In genomic region chr9:5449521-5450359, GRCh38 we compare ENCODE assay signal across 8 cellular contexts.
DNase-seq lines count a peak whose midpoint lies in the region; ATAC-seq and TF ChIP-seq lines count a peak whose summit lies in the region.

No MANE protein-coding gene starts in this region.

- H3K36me3 ChIP-seq in KMS-11 (ENCODE audit: insufficient read depth) (no peaks in the 10 kb centered on the region), muscle layer of colon (ENCODE audit: insufficient read depth, low read length) (no peaks in the 10 kb centered on the region)

- no peak for ATAC-seq in central memory CD8-positive, alpha-beta T cell (replicated peaks; ENCODE audit: extremely low read depth, poor library complexity, severe bottlenecking)
- ATAC-seq in HG03521 (IDR thresholded peaks at IDR 0.05; ENCODE audit: unreplicated experiment), result no peak

- peak overlapping the region; percentile 96 for H2AFZ ChIP-seq in KMS-11 (ENCODE audit: low read depth)

- no peaks in the 10 kb centered on the region for H3K27me3 Mint-ChIP-seq in central memory CD8-positive, alpha-beta T cell

- DNase-seq in AG10803 (ENCODE audit: low read depth), result no peak
- no peak for DNase-seq in central memory CD8-positive, alpha-beta T cell (ENCODE audit: low spot score in 2 of 2)
- no peak for DNase-seq in NCI-H1694 (lab: John Stamatoyannopoulos, UW)
- DNase-seq in NOMO-1 treated with DMSO at 0.1 percent for 48 hours (lab: John Stamatoyannopoulos, UW; ENCODE audit: unreplicated experiment), result no peak
- no peak for DNase-seq in DMS153 treated with DMSO at 0.1 percent for 48 hours (lab: John Stamatoyannopoulos, UW; ENCODE audit: unreplicated experiment)

- no peaks in the 10 kb centered on the region for H3K9me3 ChIP-seq in muscle layer of colon (ENCODE audit: low read length)

- H3K36me3 Mint-ChIP-seq in central memory CD8-positive, alpha-beta T cell (ENCODE audit: insufficient read depth), result peaks cover 7% of the 10 kb centered on the region

- no peak for TF ChIP-seq CTCF in AG10803 (conservative IDR thresholded peaks at IDR 0.05; ENCODE audit: low read length)
- TF ChIP-seq CTCF in KMS-11 (conservative IDR thresholded peaks at IDR 0.05; ENCODE audit: low read depth, low read length), result no peak

- peak overlapping the region; percentile 79 for H3K4me3 ChIP-seq in AG10803 (ENCODE audit: low read length)
- no peak overlapping the region for H3K4me3 ChIP-seq in KMS-11 (IDR thresholded peaks at IDR 0.05; ENCODE audit: insufficient read depth, low read depth, low read length)
- peak overlapping the region; percentile 78 to 83 for H3K4me3 ChIP-seq in muscle layer of colon (ENCODE audit: low read depth in 1 of 2, low read length in 2 of 2)

- H3K27me3 ChIP-seq in KMS-11 (ENCODE audit: insufficient read depth, low read depth) (no peaks in the 10 kb centered on the region), muscle layer of colon (ENCODE audit: control insufficient read depth in 1 of 2, insufficient read depth in 2 of 2, low read length in 2 of 2) (no peaks in the 10 kb centered on the region)

- H3K4me1 ChIP-seq in KMS-11 (ENCODE audit: low read depth, poor library complexity, severe bottlenecking) (peaks cover 17% of the 10 kb centered on the region), muscle layer of colon (ENCODE audit: insufficient read depth, low read length) (no peaks in the 10 kb centered on the region)

- peak overlapping the region; percentile 68 for H3K4me2 ChIP-seq in KMS-11

- H3K9ac ChIP-seq in KMS-11, result peak overlapping the region; percentile 61
- peak overlapping the region; percentile 62 for H3K9ac ChIP-seq in muscle layer of colon (ENCODE audit: low read length)

- no peaks in the 10 kb centered on the region for H3K79me2 ChIP-seq in KMS-11 (ENCODE audit: insufficient read depth, low read depth)

- no peaks in the 10 kb centered on the region for H3K9me3 Mint-ChIP-seq in central memory CD8-positive, alpha-beta T cell

- no peaks in the 10 kb centered on the region for H4K20me1 ChIP-seq in KMS-11 (ENCODE audit: insufficient read depth)

- H3K4me1 Mint-ChIP-seq in central memory CD8-positive, alpha-beta T cell, result peaks cover 31% of the 10 kb centered on the region

- H3K27ac Mint-ChIP-seq in central memory CD8-positive, alpha-beta T cell (ENCODE audit: low read depth), result peak overlapping the region; percentile 97

- H3K27ac ChIP-seq in KMS-11, result peak overlapping the region; percentile 53
- H3K27ac ChIP-seq in muscle layer of colon (ENCODE audit: low read depth, low read length), result peak overlapping the region; percentile 82

- peak overlapping the region; percentile 91 for H3K4me3 Mint-ChIP-seq in central memory CD8-positive, alpha-beta T cell
